ENCODE assay signal across 2 cellular contexts in genomic region chr14:103872492-103873113, GRCh38.
TF ChIP-seq lines count a peak whose summit lies in the region.

No MANE protein-coding gene starts in this region.

TF ChIP-seq in WTC11, 78 proteins besides CTCF, POLR2A, EP300 and RAD21:
- no peak for TF ChIP-seq ELF4 (CRISPR knock-in tag; IDR thresholded peaks at IDR 0.05; ENCODE audit: low read depth)
- TF ChIP-seq E2F5 (CRISPR knock-in tag; IDR thresholded peaks at IDR 0.05), result no peak
- TF ChIP-seq ZNF263 (CRISPR knock-in tag; IDR thresholded peaks at IDR 0.05; ENCODE audit: low read depth), result no peak

TF ChIP-seq in HepG2, 621 proteins besides CTCF, POLR2A, EP300 and RAD21:
- TF ChIP-seq ZBTB38 (CRISPR knock-in tag; IDR thresholded peaks at IDR 0.05) (0 out of 2 replicates have a peak, but pooled peaks have one; percentile 28), ZBTB25 (CRISPR knock-in tag; IDR thresholded peaks at IDR 0.05) (no peak)
